ENCODE assay signal across 34 cellular contexts in genomic region chr4:187664011-187664410, GRCh38.
"Had no signal": no experiment of that assay in that cellular context is flagged by ENCODE, and none has a peak within 500 bp of the region (broad histone marks: within the 10 kb centered on the region; RNA-seq: fewer than 3 reads in every experiment).

No MANE protein-coding gene starts in this region.

- H3K27ac ChIP-seq: KMS-11 had no signal

- H3K4me2 ChIP-seq: KMS-11 had no signal

- H3K9me3 ChIP-seq: MG63 had no signal

- H3K36me3 ChIP-seq: MG63 had no signal

- H3K27me3 ChIP-seq: MG63 had no signal

- DNase-seq: Karpas-422, Kasumi-1, KG1, MG63, MM.1S, MV-4-11, NCI-H1048, NCI-H1092, NCI-H1092 treated with DMSO at 0.1 percent for 48 hours, NCI-H1105, NCI-H1105 treated with DMSO at 0.1 percent for 48 hours, NCI-H1417, NCI-H1417 treated with DMSO at 0.1 percent for 48 hours, NCI-H1436, NCI-H1436 treated with DMSO at 0.1 percent for 48 hours, NCI-H146, NCI-H1694, NCI-H1694 treated with DMSO at 0.1 percent for 48 hours, NCI-H187, NCI-H187 treated with DMSO at 0.1 percent for 48 hours, NCI-H1930, NCI-H2029, NCI-H2029 treated with DMSO at 0.1 percent for 48 hours, NCI-H2081, NCI-H2081 treated with DMSO at 0.1 percent for 48 hours, NCI-H2107, NCI-H2171, NCI-H2171 treated with DMSO at 0.1 percent for 48 hours, NCI-H2227 treated with DMSO at 0.1 percent for 48 hours, NCI-H226, NCI-H345, NCI-H446, NCI-H446 treated with DMSO at 0.1 percent for 48 hours had no signal

- H3K9ac ChIP-seq: KMS-11 had no signal

- H3K4me3 ChIP-seq: MG63 had no signal
